2 cellular contexts compared by ENCODE assay signal in genomic region chr1:156368157-156368658, GRCh38.
TF ChIP-seq lines count a peak whose summit lies in the region.

No MANE protein-coding gene starts in this region.

TF ChIP-seq in HCT116, 20 proteins besides CTCF, POLR2A, EP300 and RAD21:
- TF ChIP-seq MAX (IDR thresholded peaks at IDR 0.05) (no peak), TCF7L2 (IDR thresholded peaks at IDR 0.05; ENCODE audit: borderline replicate concordance, extremely low read depth, insufficient read depth, insufficient read length) (no peak), ZFX (IDR thresholded peaks at IDR 0.05) (no peak), ELF1 (IDR thresholded peaks at IDR 0.05; ENCODE audit: borderline replicate concordance, low read depth) (no peak), ZBTB33 (IDR thresholded peaks at IDR 0.05; ENCODE audit: extremely low read depth, insufficient replicate concordance, low read length) (no peak), EZH2phosphoT487 (IDR thresholded peaks at IDR 0.05; ENCODE audit: borderline replicate concordance) (no peak), SRF (IDR thresholded peaks at IDR 0.05; ENCODE audit: low read depth) (no peak), CEBPB (IDR thresholded peaks at IDR 0.05; ENCODE audit: low read depth) (no peak), POLR2AphosphoS5 (IDR thresholded peaks at IDR 0.05; ENCODE audit: low read depth, low read length) (no peak), CBX3 (IDR thresholded peaks at IDR 0.05; ENCODE audit: low read depth) (no peak), FOSL1 (IDR thresholded peaks at IDR 0.05; ENCODE audit: low read depth) (no peak)
TF ChIP-seq in HCT116: peak in this region for 0.

TF ChIP-seq in K562, 482 proteins besides CTCF, POLR2A, EP300 and RAD21:
- TF ChIP-seq MED1 (CRISPR knock-in tag; IDR thresholded peaks at IDR 0.05; ENCODE audit: borderline replicate concordance) (no peak), RBM34 (IDR thresholded peaks at IDR 0.05; ENCODE audit: borderline replicate concordance, insufficient read depth, low read length) (no peak), XRCC4 (IDR thresholded peaks at IDR 0.05; ENCODE audit: extremely low read depth, insufficient read depth, insufficient read length) (no peak), ZNF398 (CRISPR knock-in tag; IDR thresholded peaks at IDR 0.05) (no peak), ZNF280A (IDR thresholded peaks at IDR 0.05; ENCODE audit: low read depth, partially characterized antibody) (no peak), ZNF239 (CRISPR knock-in tag; IDR thresholded peaks at IDR 0.05) (no peak), LARP7 (IDR thresholded peaks at IDR 0.05) (no peak), HDAC3 (IDR thresholded peaks at IDR 0.05; ENCODE audit: borderline replicate concordance, partially characterized antibody) (no peak), CCNT2 (IDR thresholded peaks at IDR 0.05; ENCODE audit: borderline replicate concordance, extremely low read depth, insufficient read length, low read depth, low read length) (no peak)
